ENCODE assay signal across 22 cellular contexts in genomic region chr3:64010199-64010598, GRCh38. TPM values are rescaled to one million over a fixed set of nuclear protein-coding genes. Genes with fewer than 3 reads are reported as not detected.
DNase-seq lines count a peak whose midpoint lies in the region; ATAC-seq and TF ChIP-seq lines count a peak whose summit lies in the region.
"Had no signal": no experiment of that assay in that cellular context is flagged by ENCODE, and none has a peak within 500 bp of the region (broad histone marks: within the 10 kb centered on the region; RNA-seq: fewer than 3 reads in every experiment).

No MANE protein-coding gene starts in this region.

- H3K27me3 Mint-ChIP-seq in activated naive CD4-positive, alpha-beta T cell treated with anti-CD3 and anti-CD28 coated beads, Interleukin-2, amount 50 U/mL, for 24 hours: no peaks in the 10 kb centered on the region
- no peaks in the 10 kb centered on the region for H3K27me3 Mint-ChIP-seq in activated naive CD4-positive, alpha-beta T cell treated with anti-CD3 and anti-CD28 coated beads, Interleukin-2, amount 10 ng/mL, durations not matched to agents 7 days and 5 days
- H3K27me3 Mint-ChIP-seq in activated naive CD8-positive, alpha-beta T cell: no peaks in the 10 kb centered on the region

- peaks cover 41% of the 10 kb centered on the region for H3K4me1 Mint-ChIP-seq in activated naive CD4-positive, alpha-beta T cell treated with anti-CD3 and anti-CD28 coated beads, Interleukin-2, amount 50 U/mL, for 24 hours
- peaks cover 23% of the 10 kb centered on the region for H3K4me1 Mint-ChIP-seq in activated naive CD4-positive, alpha-beta T cell treated with anti-CD3 and anti-CD28 coated beads, Interleukin-2, amount 10 ng/mL, durations not matched to agents 7 days and 5 days
- peaks cover 43% of the 10 kb centered on the region for H3K4me1 Mint-ChIP-seq in activated naive CD8-positive, alpha-beta T cell (ENCODE audit: low read depth)

- TF ChIP-seq EP300 in esophagus muscularis mucosa (IDR thresholded peaks at IDR 0.05): no peak

- H3K4me3 ChIP-seq in esophagus muscularis mucosa (no peak overlapping the region), thoracic aorta (no peak overlapping the region), aorta (ENCODE audit: low read length in 2 of 2) (no peak overlapping the region)
- H3K4me3 ChIP-seq: Peyer's patch had no signal

- H3K4me3 Mint-ChIP-seq in activated naive CD4-positive, alpha-beta T cell treated with anti-CD3 and anti-CD28 coated beads, Interleukin-2, amount 50 U/mL, for 24 hours: no peak overlapping the region
- no peak overlapping the region for H3K4me3 Mint-ChIP-seq in activated naive CD4-positive, alpha-beta T cell treated with anti-CD3 and anti-CD28 coated beads, Interleukin-2, amount 10 ng/mL, durations not matched to agents 7 days and 5 days
- H3K4me3 Mint-ChIP-seq in activated naive CD8-positive, alpha-beta T cell: no peak overlapping the region

- no peak for DNase-seq in activated naive CD4-positive, alpha-beta T cell treated with anti-CD3 and anti-CD28 coated beads, Interleukin-2, amount 10 ng/mL, durations not matched to agents 7 days and 5 days
- DNase-seq in esophagus muscularis mucosa (ENCODE audit: extremely low spot score): no peak
- DNase-seq in thoracic aorta (ENCODE audit: low spot score): no peak
- DNase-seq in left colon: no peak
- no peak for DNase-seq in aorta
- DNase-seq: ACHN; C1 segment of cervical spinal cord; DMS79; GOT3; Kasumi-1; MM.1S; NCI-H1092; NCI-H1436 treated with DMSO at 0.1 percent for 48 hours; NCI-H2029 treated with DMSO at 0.1 percent for 48 hours; NCI-H2171; NCI-H446; NCI-H69; NK-92 treated with Interleukin-12 subunit alpha and Interleukin-12 subunit beta, amount 100 ng/mL, for 24 hours; Peyer's patch had no signal

- H3K36me3 Mint-ChIP-seq in activated naive CD4-positive, alpha-beta T cell treated with anti-CD3 and anti-CD28 coated beads, Interleukin-2, amount 50 U/mL, for 24 hours: peaks cover 27% of the 10 kb centered on the region
- peaks cover 61% of the 10 kb centered on the region for H3K36me3 Mint-ChIP-seq in activated naive CD4-positive, alpha-beta T cell treated with anti-CD3 and anti-CD28 coated beads, Interleukin-2, amount 10 ng/mL, durations not matched to agents 7 days and 5 days
- H3K36me3 Mint-ChIP-seq in activated naive CD8-positive, alpha-beta T cell: peaks cover 13% of the 10 kb centered on the region

- H3K9me3 Mint-ChIP-seq in activated naive CD4-positive, alpha-beta T cell treated with anti-CD3 and anti-CD28 coated beads, Interleukin-2, amount 50 U/mL, for 24 hours: no peaks in the 10 kb centered on the region
- H3K9me3 Mint-ChIP-seq in activated naive CD4-positive, alpha-beta T cell treated with anti-CD3 and anti-CD28 coated beads, Interleukin-2, amount 10 ng/mL, durations not matched to agents 7 days and 5 days: no peaks in the 10 kb centered on the region
- H3K9me3 Mint-ChIP-seq in activated naive CD8-positive, alpha-beta T cell (ENCODE audit: low read depth): no peaks in the 10 kb centered on the region

- H3K27ac Mint-ChIP-seq in activated naive CD4-positive, alpha-beta T cell treated with anti-CD3 and anti-CD28 coated beads, Interleukin-2, amount 50 U/mL, for 24 hours: peak overlapping the region; percentile 48
- H3K27ac Mint-ChIP-seq in activated naive CD4-positive, alpha-beta T cell treated with anti-CD3 and anti-CD28 coated beads, Interleukin-2, amount 10 ng/mL, durations not matched to agents 7 days and 5 days: no peak overlapping the region
- peak overlapping the region; percentile 65 for H3K27ac Mint-ChIP-seq in activated naive CD8-positive, alpha-beta T cell

- no peak for TF ChIP-seq CTCF in esophagus muscularis mucosa (IDR thresholded peaks at IDR 0.05)
- no peak for TF ChIP-seq CTCF in thoracic aorta (IDR thresholded peaks at IDR 0.05)

- peaks cover 12 to 31% (median 29%) of the 10 kb centered on the region in 4 donors for H3K4me1 ChIP-seq in esophagus muscularis mucosa
- peaks cover 15 to 35% of the 10 kb centered on the region in 2 donors for H3K4me1 ChIP-seq in thoracic aorta (ENCODE audit: control insufficient read depth in 1 of 2, low read depth in 2 of 2)
- H3K4me1 ChIP-seq in aorta (ENCODE audit: control insufficient read depth in 1 of 2, insufficient read depth in 2 of 2, low read length in 2 of 2): peaks cover 0 to 3% of the 10 kb centered on the region in 2 donors
- H3K4me1 ChIP-seq: Peyer's patch had no signal

- 79% methylated on average over 5 of the region's 5 CpGs for whole genome bisulfite sequencing in esophagus muscularis mucosa
- WGBS in aorta, 2 donors: 76 to 80% methylated on average over 5 of the region's 5 CpGs

- no peaks in the 10 kb centered on the region for H3K9me3 ChIP-seq in esophagus muscularis mucosa
- H3K9me3 ChIP-seq in thoracic aorta: no peaks in the 10 kb centered on the region
- H3K9me3 ChIP-seq in aorta (ENCODE audit: control insufficient read depth, low read length): no peaks in the 10 kb centered on the region
- H3K9me3 ChIP-seq: Peyer's patch had no signal

- no peak for TF ChIP-seq POLR2A in esophagus muscularis mucosa (IDR thresholded peaks at IDR 0.05; ENCODE audit: low read depth)

- CTCF ChIA-PET in activated naive CD4-positive, alpha-beta T cell treated with anti-CD3 and anti-CD28 coated beads, Interleukin-2, amount 10 ng/mL, durations not matched to agents 7 days and 5 days (lab: Charles Lee): interaction anchor here (0.6 to 1.6 kb wide), 3 partner anchors 16 to 54 kb away, joined by 4 to 7 read pairs (median 4); no protein-coding TSS in a partner anchor

- intact Hi-C loops in esophagus muscularis mucosa (cut with DNase I) (no loop called here), left colon (cut with DNase I, micrococcal nuclease) (no loop called here), aorta (cut with DNase I) (no loop called here)

- ATAC-seq in thoracic aorta (ENCODE audit: insufficient number of reproducible peaks, low FRiP score, low read depth) (no peak), left colon (no peak), aorta (ENCODE audit: low FRiP score) (no peak)
- ATAC-seq: Right ventricle myocardium inferior had no signal

- H3K27me3 ChIP-seq in esophagus muscularis mucosa: no peaks in the 10 kb centered on the region
- H3K27me3 ChIP-seq in thoracic aorta (replicated peaks; ENCODE audit: insufficient read depth): no peaks in the 10 kb centered on the region
- H3K27me3 ChIP-seq in aorta (ENCODE audit: control insufficient read depth in 1 of 2, insufficient read depth in 2 of 2, low read length in 1 of 2): no peaks in the 10 kb centered on the region
- H3K27me3 ChIP-seq: Peyer's patch had no signal

- H3K27ac ChIP-seq in esophagus muscularis mucosa (replicated peaks in 1 of 4) (peak overlapping the region in 3 of 4 donors; percentile 18 to 65 (median 39)), thoracic aorta (peak overlapping the region; percentile 63 to 71), aorta (ENCODE audit: low read depth in 1 of 2, low read length in 2 of 2) (no peak overlapping the region)
- H3K27ac ChIP-seq: Peyer's patch had no signal

- H3K36me3 ChIP-seq in esophagus muscularis mucosa (peaks cover 35 to 97% (median 80%) of the 10 kb centered on the region in 4 donors), thoracic aorta (peaks cover 44% of the 10 kb centered on the region), aorta (ENCODE audit: control insufficient read depth in 1 of 2, insufficient read depth in 2 of 2, low read length in 1 of 2) (peaks cover 0 to 19% of the 10 kb centered on the region in 2 donors)

RNA-seq across cellular contexts. Expression of gene PSMD6, which starts 13.1 kb away (rescaled TPM):
- 10 to 100 TPM; 64.5 to 78.2 (median 70.7) TPM for total RNA-seq in esophagus muscularis mucosa
- 10 to 100 TPM; 54.4 to 70.3 TPM for total RNA-seq in thoracic aorta
- 10 to 100 TPM; 49.4 to 51.4 TPM for total RNA-seq in left colon
- total RNA-seq in aorta: 10 to 100 TPM; 47.5 to 52.9 TPM
- 10 to 100 TPM; 52.3 to 52.5 TPM for polyA plus RNA-seq in aorta

Comparison
In these comparisons a context has a peak if more than half of its experiments do, and no peak if none do; other contexts are left out.
1. H3K27ac ChIP-seq: peak in esophagus muscularis mucosa (3 of 4) and thoracic aorta (2 of 2); none in aorta (0 of 2).